Comparison of ENCODE assay signal across 1 cellular context in genomic region chr2:85737481-85737880, GRCh38.
TF ChIP-seq lines count a peak whose summit lies in the region.

No MANE protein-coding gene starts in this region.

TF ChIP-seq in SK-N-SH, 30 proteins besides CTCF, POLR2A, EP300 and RAD21 (continued from another document):
- TF ChIP-seq PBX3 (IDR thresholded peaks at IDR 0.05): peak; percentile 63
TF ChIP-seq in SK-N-SH: peak in this region for 8.
